25 cellular contexts compared by ENCODE assay signal in genomic region chr11:69113646-69114340, GRCh38. TPM values are rescaled to one million over a fixed set of nuclear protein-coding genes. Genes with fewer than 3 reads are reported as not detected.
"Had no signal": no experiment of that assay in that cellular context is flagged by ENCODE, and none has a peak within 500 bp of the region (broad histone marks: within the 10 kb centered on the region; RNA-seq: fewer than 3 reads in every experiment).

No MANE protein-coding gene starts in this region.

- ATAC-seq: left lobe of liver; natural killer cell; right lobe of liver; stimulated activated naive B cell treated with anti-CD40 and anti-IgM and Interleukin-4, amounts not matched to agents 10 μg/mL and 1 μg/mL and 100 μg/mL, for 72 hours; T-helper 17 cell had no signal

- H3K36me3 ChIP-seq: right lobe of liver, upper lobe of left lung had no signal

- H3K4me1 Mint-ChIP-seq: activated naive CD8-positive, alpha-beta T cell treated with anti-CD3 and anti-CD28 coated beads, Interleukin-2, amount 10 ng/mL, durations not matched to agents 7 days and 5 days; natural killer cell; stimulated activated naive B cell treated with anti-CD40 and anti-IgM and Interleukin-4, amounts not matched to agents 10 μg/mL and 1 μg/mL and 100 μg/mL, for 72 hours; T-helper 17 cell had no signal

- FAIRE-seq: endometrium, keratinocyte had no signal

- H3K4me3 ChIP-seq: right lobe of liver, skin epidermis, testis, upper lobe of left lung had no signal

- H3K27me3 Mint-ChIP-seq: activated CD4-positive, alpha-beta memory T cell treated with anti-CD3 and anti-CD28 coated beads for 36 hours; activated naive CD8-positive, alpha-beta T cell treated with anti-CD3 and anti-CD28 coated beads, Interleukin-2, amount 10 ng/mL, durations not matched to agents 7 days and 5 days; stimulated activated naive B cell treated with anti-CD40 and anti-IgM and Interleukin-4, amounts not matched to agents 10 μg/mL and 1 μg/mL and 100 μg/mL, for 72 hours; T-helper 17 cell had no signal

- H3K4me3 Mint-ChIP-seq: activated CD4-positive, alpha-beta memory T cell treated with anti-CD3 and anti-CD28 coated beads for 36 hours; activated naive CD8-positive, alpha-beta T cell treated with anti-CD3 and anti-CD28 coated beads, Interleukin-2, amount 10 ng/mL, durations not matched to agents 7 days and 5 days; dendritic cell treated with granulocyte-macrophage colony-stimulating factor and Interleukin-4, amounts not matched to agents 40 ng/mL and 50 ng/mL, for 4 days; natural killer cell; stimulated activated naive B cell treated with anti-CD40 and anti-IgM and Interleukin-4, amounts not matched to agents 10 μg/mL and 1 μg/mL and 100 μg/mL, for 72 hours; T-helper 17 cell had no signal

- H3K36me3 Mint-ChIP-seq: activated naive CD8-positive, alpha-beta T cell treated with anti-CD3 and anti-CD28 coated beads, Interleukin-2, amount 10 ng/mL, durations not matched to agents 7 days and 5 days; natural killer cell had no signal

- DNase-seq: activated CD4-positive, alpha-beta memory T cell treated with anti-CD3 and anti-CD28 coated beads for 36 hours; activated CD4-positive, alpha-beta T cell treated with anti-CD3 and anti-CD28 coated beads for 4 hours; activated CD4-positive, CD25-positive, alpha-beta regulatory T cell; activated naive CD4-positive, alpha-beta T cell treated with Interleukin-2 at 50 U/mL for 16 hours; activated naive CD8-positive, alpha-beta T cell treated with anti-CD3 and anti-CD28 coated beads, Interleukin-2, amount 10 ng/mL, durations not matched to agents 7 days and 5 days; activated T-cell treated with anti-CD3 and anti-CD28 coated beads, Interleukin-2, amount 50 U/mL, for 48 hours; amniotic stem cell; cerebellar nuclear complex; effector CD4-positive, alpha-beta T cell; midbrain; natural killer cell; nucleus accumbens; stimulated activated CD4-positive, alpha-beta T cell treated with anti-CD3 and anti-CD28 coated beads, Interleukin-1b, Interleukin-23, amount 100 ng/mL, for 48 hours; stimulated activated naive B cell treated with anti-CD40 and anti-IgM and Interleukin-4, amounts not matched to agents 10 μg/mL and 1 μg/mL and 100 μg/mL, for 72 hours; SW 1271; T-helper 17 cell; testis; upper lobe of left lung had no signal

- H3K27ac ChIP-seq: right lobe of liver, skin epidermis, testis had no signal

- H3K9me3 ChIP-seq: right lobe of liver, testis, upper lobe of left lung had no signal

- H3K9me3 Mint-ChIP-seq: activated CD4-positive, alpha-beta memory T cell treated with anti-CD3 and anti-CD28 coated beads for 36 hours had no signal

- H3K27ac Mint-ChIP-seq: activated CD4-positive, alpha-beta memory T cell treated with anti-CD3 and anti-CD28 coated beads for 36 hours; activated naive CD8-positive, alpha-beta T cell treated with anti-CD3 and anti-CD28 coated beads, Interleukin-2, amount 10 ng/mL, durations not matched to agents 7 days and 5 days; dendritic cell treated with granulocyte-macrophage colony-stimulating factor and Interleukin-4, amounts not matched to agents 40 ng/mL and 50 ng/mL, for 4 days; natural killer cell; stimulated activated naive B cell treated with anti-CD40 and anti-IgM and Interleukin-4, amounts not matched to agents 10 μg/mL and 1 μg/mL and 100 μg/mL, for 72 hours; T-helper 17 cell had no signal

- H3K27me3 ChIP-seq: right lobe of liver, testis, upper lobe of left lung had no signal

RNA-seq across cellular contexts. Expression of gene SMIM38, which starts 41.9 kb away (rescaled TPM):
- total RNA-seq: epithelial cell of proximal tubule, left lobe of liver, right lobe of liver had no signal
- polyA plus RNA-seq: keratinocyte had no signal
